In genomic region chr20:45969712-45970634, GRCh38 we compare ENCODE assay signal across 8 cellular contexts. TPM values are rescaled to one million over a fixed set of nuclear protein-coding genes. Genes with fewer than 3 reads are reported as not detected.
DNase-seq lines count a peak whose midpoint lies in the region; ATAC-seq and TF ChIP-seq lines count a peak whose summit lies in the region.

No MANE protein-coding gene starts in this region.

- intact Hi-C loops in CD4-positive, alpha-beta memory T cell (cut with micrococcal nuclease): loop anchor here (2.0 to 10.0 kb wide), 4 partner anchors 42 to 1755 kb away; partner anchors contain the start of genes DNTTIP1, OSER1 and WFDC3

- H3K79me2 ChIP-seq in smooth muscle cell (ENCODE audit: low read depth): peaks cover 8% of the 10 kb centered on the region

- no peaks in the 10 kb centered on the region for H3F3A ChIP-seq in smooth muscle cell (ENCODE audit: low read depth)

- peak overlapping the region; percentile 77 to 100 (median 95) for H3K27ac Mint-ChIP-seq in CD4-positive, alpha-beta memory T cell

- POLR2A ChIA-PET in CD4-positive, alpha-beta memory T cell (lab: Charles Lee; ENCODE audit: partially characterized antibody): interaction anchor here (0.7 to 8.4 kb wide), 22 partner anchors 8 to 554 kb away, joined by 3 to 245 read pairs (median 6); partner anchors contain the start of genes ACOT8, CTSA, DNTTIP1 and ELMO2

- peaks cover 2 to 8% of the 10 kb centered on the region in 2 donors for H3K27me3 Mint-ChIP-seq in CD4-positive, alpha-beta memory T cell

- peaks cover 30% of the 10 kb centered on the region for H3K4me1 ChIP-seq in CD4-positive, alpha-beta memory T cell (ENCODE audit: insufficient read depth, low read length)
- H3K4me1 ChIP-seq in HAP-1: peaks cover 19% of the 10 kb centered on the region
- H3K4me1 ChIP-seq in smooth muscle cell (ENCODE audit: low read depth): peaks cover 6% of the 10 kb centered on the region

- peak overlapping the region; percentile 91 to 99 (median 95) for H3K4me3 Mint-ChIP-seq in CD4-positive, alpha-beta memory T cell

- ATAC-seq in HG02798 (IDR thresholded peaks at IDR 0.05; ENCODE audit: poor library complexity, unreplicated experiment): no peak
- no peak for ATAC-seq in HG02623 (IDR thresholded peaks at IDR 0.05; ENCODE audit: unreplicated experiment)

- H3K4me2 ChIP-seq in smooth muscle cell: peak overlapping the region; percentile 91

- H3K4me3 ChIP-seq in CD4-positive, alpha-beta memory T cell (ENCODE audit: low read length in 2 of 2): peak overlapping the region; percentile 79 to 97
- H3K4me3 ChIP-seq in HAP-1: peak overlapping the region; percentile 91
- peak overlapping the region; percentile 94 for H3K4me3 ChIP-seq in astrocyte of the cerebellum (ENCODE audit: low read depth, low read length)
- H3K4me3 ChIP-seq in smooth muscle cell: peak overlapping the region; percentile 5

- H3K36me3 ChIP-seq in CD4-positive, alpha-beta memory T cell (ENCODE audit: insufficient read depth, low read length): peaks cover 40% of the 10 kb centered on the region
- H3K36me3 ChIP-seq in HAP-1 (replicated peaks): peaks cover 50% of the 10 kb centered on the region
- H3K36me3 ChIP-seq in smooth muscle cell (ENCODE audit: low read depth): peaks cover 13% of the 10 kb centered on the region

- H2AFZ ChIP-seq in smooth muscle cell (ENCODE audit: low read depth): no peak overlapping the region

- peak overlapping the region; percentile 100 for H3K27ac ChIP-seq in CD4-positive, alpha-beta memory T cell (ENCODE audit: low read depth, low read length)
- H3K27ac ChIP-seq in smooth muscle cell (ENCODE audit: low read depth): peak overlapping the region; percentile 100

- H4K20me1 ChIP-seq in smooth muscle cell (ENCODE audit: low read depth): peaks cover 26% of the 10 kb centered on the region

- H3K9me3 Mint-ChIP-seq in CD4-positive, alpha-beta memory T cell: peaks cover 0 to 9% (median 1%) of the 10 kb centered on the region in 8 donors

- TF ChIP-seq CTCF in astrocyte of the cerebellum (IDR thresholded peaks at IDR 0.05; ENCODE audit: low read depth, low read length, missing control alignments) (peak; percentile 72), smooth muscle cell (IDR thresholded peaks at IDR 0.05; ENCODE audit: borderline replicate concordance, insufficient read depth, poor library complexity, severe bottlenecking) (peak; percentile 49)

- H3K9ac ChIP-seq in smooth muscle cell (ENCODE audit: low read depth): peak overlapping the region; percentile 65

- peaks cover 14 to 33% (median 22%) of the 10 kb centered on the region in 4 donors for H3K4me1 Mint-ChIP-seq in CD4-positive, alpha-beta memory T cell

- peaks cover 8 to 50% of the 10 kb centered on the region in 2 donors for H3K36me3 Mint-ChIP-seq in CD4-positive, alpha-beta memory T cell

- 70% methylated on average over 6 of the region's 6 CpGs for WGBS in smooth muscle cell (ENCODE audit: low lambda C conversion rate)

- H3K9me3 ChIP-seq in CD4-positive, alpha-beta memory T cell (ENCODE audit: control insufficient read depth in 1 of 2, low read length in 2 of 2): no peaks in the 10 kb centered on the region
- no peaks in the 10 kb centered on the region for H3K9me3 ChIP-seq in HAP-1
- no peaks in the 10 kb centered on the region for H3K9me3 ChIP-seq in smooth muscle cell (replicated peaks; ENCODE audit: low read depth)

- peak in 3 of 5 donors; percentile 29 to 33 (median 31) for DNase-seq in CD4-positive, alpha-beta memory T cell
- DNase-seq in HAP-1 (ENCODE audit: low spot score in 2 of 2) (peak; percentile 72 to 73), NCI-H82 (lab: John Stamatoyannopoulos, UW) (peak; percentile 93), astrocyte of the cerebellum (ENCODE audit: low read depth) (peak; percentile 41), iPS-NIHi11 (ENCODE audit: low spot score) (peak; percentile 62), smooth muscle cell (lab: John Stamatoyannopoulos, UW; ENCODE audit: unreplicated experiment) (no peak)

- in situ Hi-C loops in HAP-1 (cut with MboI; ENCODE audit: low sequenced_read_pairs) (no loop called here), astrocyte of the cerebellum (cut with HindIII; ENCODE audit: low sequenced_read_pairs) (no loop called here)

- H3K27me3 ChIP-seq in CD4-positive, alpha-beta memory T cell (ENCODE audit: insufficient read depth, low read length): no peaks in the 10 kb centered on the region
- H3K27me3 ChIP-seq in HAP-1 (ENCODE audit: low read depth) (no peaks in the 10 kb centered on the region), smooth muscle cell (ENCODE audit: low read depth) (no peaks in the 10 kb centered on the region)

- CTCF ChIA-PET in CD4-positive, alpha-beta memory T cell (lab: Charles Lee; ENCODE audit: partially characterized antibody): interaction anchor here (0.7 to 4.8 kb wide), 41 partner anchors 9 to 180 kb away, joined by 3 to 91 read pairs (median 4); partner anchors contain the start of genes ACOT8, DNTTIP1, NEURL2 and PCIF1

RNA-seq across cellular contexts. Expression of gene ZNF335, which starts 2.0 kb away (rescaled TPM):
- total RNA-seq in CD4-positive, alpha-beta memory T cell: 10 to 100 TPM; 62.5 to 63.2 TPM
- polyA plus RNA-seq in CD4-positive, alpha-beta memory T cell: 10 to 100 TPM in 1 of 2 donors, 1 to 10 TPM in 1; 6.4 to 16.5 TPM
- 11.2 and 11.6 TPM in 2 replicates for total RNA-seq in smooth muscle cell
- polyA plus RNA-seq in smooth muscle cell: 14.2 and 20.7 TPM in 2 replicates

RNA-seq across cellular contexts. Expression of gene PCIF1, which starts 35.5 kb away (rescaled TPM):
- total RNA-seq in CD4-positive, alpha-beta memory T cell: 10 to 100 TPM; 63.1 to 69.4 TPM
- polyA plus RNA-seq in CD4-positive, alpha-beta memory T cell: 10 to 100 TPM; 70.9 to 83.4 TPM
- total RNA-seq in smooth muscle cell: 13.5 and 15.4 TPM in 2 replicates
- 37.2 and 38.9 TPM in 2 replicates for polyA plus RNA-seq in smooth muscle cell

RNA-seq across cellular contexts. Expression of gene MMP9, which starts 38.7 kb away (rescaled TPM):
- total RNA-seq in CD4-positive, alpha-beta memory T cell: 10 to 100 TPM; 32.9 to 35.3 TPM
- polyA plus RNA-seq in CD4-positive, alpha-beta memory T cell: not detected
- 4.9 and 6.3 TPM in 2 replicates for total RNA-seq in smooth muscle cell
- polyA plus RNA-seq in smooth muscle cell: 5.9 and 27.2 TPM in 2 replicates

RNA-seq across cellular contexts. Expression of gene PLTP, which starts 58.0 kb away (rescaled TPM):
- under 1 TPM in 1 of 2 experiments, not detected in 1; 0.19 TPM for total RNA-seq in CD4-positive, alpha-beta memory T cell
- polyA plus RNA-seq in CD4-positive, alpha-beta memory T cell: under 1 TPM; 0.29 to 0.69 TPM
- 81.0 and 93.3 TPM in 2 replicates for total RNA-seq in smooth muscle cell
- 197 and 262 TPM in 2 replicates for polyA plus RNA-seq in smooth muscle cell

RNA-seq across cellular contexts. Expression of gene SLC12A5, which starts 59.0 kb away (rescaled TPM):
- total RNA-seq in CD4-positive, alpha-beta memory T cell: not detected
- polyA plus RNA-seq in CD4-positive, alpha-beta memory T cell: not detected
- 0.09 and 0.40 TPM in 2 replicates for total RNA-seq in smooth muscle cell
- 1.2 and 1.3 TPM in 2 replicates for polyA plus RNA-seq in smooth muscle cell

Comparison
In these comparisons a context has a peak if more than half of its experiments do, and no peak if none do; other contexts are left out.
1. H3K4me3 ChIP-seq: peak in every context shown above with its lines; median percentile 94 in astrocyte of the cerebellum; 91 in HAP-1; 88 in CD4-positive, alpha-beta memory T cell; 5 in smooth muscle cell.